ENCODE assay signal across 28 cellular contexts in the genomic region with DNA sequence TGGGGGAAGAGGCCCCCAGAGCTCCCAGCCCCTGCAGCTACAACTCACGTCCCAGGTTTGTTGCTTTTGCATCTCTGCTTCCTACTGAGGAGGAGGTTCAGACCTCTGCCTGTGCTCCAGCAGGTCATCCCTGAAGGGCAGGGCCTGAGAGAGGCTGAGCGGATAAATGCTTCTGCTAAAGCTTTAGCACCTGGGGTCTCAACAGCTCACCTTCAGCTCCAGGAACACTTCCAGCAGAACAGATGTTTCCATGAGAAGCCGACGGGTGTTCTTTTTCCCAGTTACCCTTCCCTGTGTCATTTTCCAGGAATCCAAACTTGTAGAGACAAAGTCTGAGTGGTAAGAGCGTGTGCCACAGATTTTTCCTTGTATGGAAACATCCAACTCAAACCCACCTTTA.
"Had no signal": no experiment of that assay in that cellular context is flagged by ENCODE, and none has a peak within 500 bp of the region (broad histone marks: within the 10 kb centered on the region; RNA-seq: fewer than 3 reads in every experiment).

No MANE protein-coding gene starts in this region.

- H3K9me3 ChIP-seq: left lung, mucosa of descending colon, neutrophil, right atrium auricular region, right lobe of liver, stomach, testis, thyroid gland, transverse colon, upper lobe of left lung, vagina had no signal

- H3K4me1 Mint-ChIP-seq: naive thymus-derived CD4-positive, alpha-beta T cell; neural crest cell had no signal

- H3K4me1 ChIP-seq: right atrium auricular region, right lobe of liver, testis, transverse colon, vagina had no signal

- H3K27me3 ChIP-seq: left lung, neutrophil, right atrium auricular region, right lobe of liver, stomach, testis, thyroid gland, transverse colon, upper lobe of left lung, vagina had no signal

- H3K36me3 ChIP-seq: left lung, neutrophil, right atrium auricular region, right lobe of liver, stomach, thyroid gland, transverse colon, upper lobe of left lung, vagina had no signal

- H3K4me3 ChIP-seq: left lung, lung, mucosa of descending colon, right atrium auricular region, right lobe of liver, skin epidermis, stomach, testis, thyroid gland, transverse colon, upper lobe of left lung, vagina had no signal

- H3K27ac Mint-ChIP-seq: naive thymus-derived CD4-positive, alpha-beta T cell; natural killer cell treated with Interleukin-12 subunit alpha and Interleukin-12 subunit beta and Interleukin-15 and Interleukin-18, amount 100 ng/mL, for 72 hours; progenitor cell of endocrine pancreas; stimulated activated naive B cell treated with anti-CD40 and anti-IgM and Interleukin-4, amounts not matched to agents 10 μg/mL and 1 μg/mL and 100 μg/mL, for 72 hours had no signal

- H3K4me3 Mint-ChIP-seq: naive thymus-derived CD4-positive, alpha-beta T cell; natural killer cell treated with Interleukin-12 subunit alpha and Interleukin-12 subunit beta and Interleukin-15 and Interleukin-18, amount 100 ng/mL, for 72 hours; neural crest cell; stimulated activated naive B cell treated with anti-CD40 and anti-IgM and Interleukin-4, amounts not matched to agents 10 μg/mL and 1 μg/mL and 100 μg/mL, for 72 hours had no signal

- ATAC-seq: left cardiac atrium; left lung; mucosa of descending colon; naive thymus-derived CD4-positive, alpha-beta T cell; natural killer cell treated with Interleukin-12 subunit alpha and Interleukin-12 subunit beta and Interleukin-15 and Interleukin-18, amount 100 ng/mL, for 72 hours; right lobe of liver; stimulated activated naive B cell treated with anti-CD40 and anti-IgM and Interleukin-4, amounts not matched to agents 10 μg/mL and 1 μg/mL and 100 μg/mL, for 72 hours; stimulated activated naive CD8-positive, alpha-beta T cell treated with anti-CD3 and anti-CD28 coated beads, Interleukin-15, Interleukin-2, amounts not matched to agents 100 U/mL and 50 U/mL, for 24 hours had no signal

- H3K27ac ChIP-seq: left lung, neutrophil, right atrium auricular region, right lobe of liver, skin epidermis, stomach, testis, thyroid gland, transverse colon, upper lobe of left lung, vagina had no signal

- H3K36me3 Mint-ChIP-seq: natural killer cell treated with Interleukin-12 subunit alpha and Interleukin-12 subunit beta and Interleukin-15 and Interleukin-18, amount 100 ng/mL, for 72 hours; stimulated activated naive B cell treated with anti-CD40 and anti-IgM and Interleukin-4, amounts not matched to agents 10 μg/mL and 1 μg/mL and 100 μg/mL, for 72 hours had no signal

- DNase-seq: hippocampal formation; kidney glomerular epithelial cell; left cardiac atrium; left lung; midbrain; mucosa of descending colon; naive thymus-derived CD4-positive, alpha-beta T cell; occipital lobe; right lobe of liver; stimulated activated CD4-positive, alpha-beta T cell treated with anti-CD3 and anti-CD28 coated beads, Interleukin-12 subunit alpha, Interleukin-12 subunit beta, amount 100 ng/mL, for 4 hours; stimulated activated CD4-positive, alpha-beta T cell treated with anti-CD3 and anti-CD28 coated beads, Interleukin-15, amount 100 ng/mL, for 24 hours; stimulated activated CD4-positive, alpha-beta T cell treated with anti-CD3 and anti-CD28 coated beads, Interleukin-2, amount 100 ng/mL, for 24 hours; stimulated activated CD4-positive, alpha-beta T cell treated with anti-CD3 and anti-CD28 coated beads, Interleukin-4, amount 100 ng/mL, for 1 hour; stimulated activated naive B cell treated with anti-CD40 and anti-IgM and Interleukin-4, amounts not matched to agents 10 μg/mL and 1 μg/mL and 100 μg/mL, for 72 hours; stimulated activated naive CD8-positive, alpha-beta T cell treated with anti-CD3 and anti-CD28 coated beads, Interleukin-15, Interleukin-2, amounts not matched to agents 100 U/mL and 50 U/mL, for 24 hours; stomach; testis; thyroid gland; transverse colon; upper lobe of left lung had no signal

- H3K9me3 Mint-ChIP-seq: naive thymus-derived CD4-positive, alpha-beta T cell; natural killer cell treated with Interleukin-12 subunit alpha and Interleukin-12 subunit beta and Interleukin-15 and Interleukin-18, amount 100 ng/mL, for 72 hours; neural crest cell; stimulated activated naive B cell treated with anti-CD40 and anti-IgM and Interleukin-4, amounts not matched to agents 10 μg/mL and 1 μg/mL and 100 μg/mL, for 72 hours had no signal
